ENCODE assay signal across 23 cellular contexts in genomic region chr18:12431561-12431960, GRCh38. TPM values are rescaled to one million over a fixed set of nuclear protein-coding genes. Genes with fewer than 3 reads are reported as not detected.
DNase-seq lines count a peak whose midpoint lies in the region; ATAC-seq, FAIRE-seq and TF ChIP-seq lines count a peak whose summit lies in the region.
"Had no signal": no experiment of that assay in that cellular context is flagged by ENCODE, and none has a peak within 500 bp of the region (broad histone marks: within the 10 kb centered on the region; RNA-seq: fewer than 3 reads in every experiment).

No MANE protein-coding gene starts in this region.

- no peak overlapping the region for H3K18ac ChIP-seq in H1 (ENCODE audit: extremely low read depth, low read length)

- POLR2A ChIA-PET in H1 (lab: Charles Lee; ENCODE audit: partially characterized antibody): interaction anchor here (0.6 kb wide), 1 partner anchor 208 kb away, joined by 4 read pairs; no protein-coding TSS in a partner anchor

- peaks cover 0 to 11% of the 10 kb centered on the region in 2 experiments for H4K20me1 ChIP-seq in H1 (replicated peaks in 1 of 2; ENCODE audit: control insufficient read depth in 1 of 2, insufficient read depth in 2 of 2, low read length in 2 of 2)
- H4K20me1 ChIP-seq: BLaER1 had no signal

- peaks cover 9% of the 10 kb centered on the region for H3K23me2 ChIP-seq in H1 (ENCODE audit: low read depth, low read length)

- no peak overlapping the region for H3K4ac ChIP-seq in H1 (replicated peaks; ENCODE audit: insufficient read length, low read depth, low read length)

- H3K4me2 ChIP-seq in H1 (ENCODE audit: insufficient read depth in 1 of 2, low read depth in 2 of 2, low read length in 2 of 2): no peak overlapping the region
- H3K4me2 ChIP-seq: BLaER1 had no signal

- H4K8ac ChIP-seq in H1 (ENCODE audit: extremely low read depth, insufficient read depth, low read length): peak overlapping the region; percentile 43; the same call in 1 of the 2 replicates

- no peak overlapping the region for H2AK5ac ChIP-seq in H1 (ENCODE audit: low read depth, low read length)

- no peak overlapping the region for H4K5ac ChIP-seq in H1 (ENCODE audit: insufficient read length, low read depth, low read length)

- H3K27ac ChIP-seq in H1 (ENCODE audit: low read depth, low read length) (no peak overlapping the region), rectal smooth muscle tissue (ENCODE audit: low read depth, low read length) (peak overlapping the region; percentile 70), stomach smooth muscle (ENCODE audit: low read length) (peak overlapping the region; percentile 64)
- H3K27ac ChIP-seq: 22Rv1, BLaER1, C4-2B, GM23248 had no signal

- H2BK20ac ChIP-seq in H1 (ENCODE audit: low read length): no peak overlapping the region

- CTCF ChIA-PET in H1 (lab: Charles Lee; ENCODE audit: partially characterized antibody): interaction anchor here (0.7 kb wide), 1 partner anchor 10 kb away, joined by 3 read pairs; no protein-coding TSS in a partner anchor

- H3K9me3 ChIP-seq in H1 (ENCODE audit: insufficient read depth in 2 of 2, low read depth in 1 of 2, low read length in 1 of 2): peaks cover 13 to 17% of the 10 kb centered on the region in 2 experiments
- H3K9me3 ChIP-seq in stomach smooth muscle (ENCODE audit: control insufficient read depth in 2 of 2, low read length in 2 of 2): no peaks in the 10 kb centered on the region
- H3K9me3 ChIP-seq: BLaER1, Caco-2, HAP-1 had no signal

- H3K79me2 ChIP-seq in H1 (ENCODE audit: control insufficient read depth in 1 of 2, insufficient read depth in 2 of 2, low read length in 2 of 2): no peaks in the 10 kb centered on the region; a peak in 1 of 4 replicates

- H2AFZ ChIP-seq in H1 (ENCODE audit: low read length): no peak overlapping the region
- H2AFZ ChIP-seq: GM23248 had no signal

- H2BK5ac ChIP-seq in H1 (ENCODE audit: low read depth, low read length): no peak overlapping the region

- no peak for TF ChIP-seq EP300 in H1 (IDR thresholded peaks at IDR 0.05; ENCODE audit: borderline replicate concordance in 1 of 2, low read depth in 2 of 2, low read length in 2 of 2)

- H3K79me1 ChIP-seq in H1 (ENCODE audit: low read depth, low read length): no peaks in the 10 kb centered on the region

- H2BK15ac ChIP-seq in H1 (ENCODE audit: low read length): no peak overlapping the region

- no peak for FAIRE-seq in H1 (lab: Jason Lieb, UNC)
- FAIRE-seq: A204.1, GM12878, GM19239 had no signal

- WGBS in H1 (ENCODE audit: extremely low coverage in 1 of 2, insufficient coverage in 1 of 2, insufficient read length in 1 of 2, insufficient replicate concordance in 2 of 2, low coverage in 1 of 2, low lambda C conversion rate in 2 of 2, missing lambda C conversion rate in 1 of 2), 2 experiments: 95% methylated on average over 16 of the region's 16 CpGs; no CpG with 5 or more reads in 1 of the 2 experiments

- peak; percentile 15 for DNase-seq in cardiac septum (ENCODE audit: low spot score)
- DNase-seq in Right ventricle myocardium superior: no peak
- no peak for DNase-seq in H1 (ENCODE audit: low read depth in 1 of 2, low spot score in 2 of 2)
- no peak for DNase-seq in HPDE6-E6E7 (ENCODE audit: extremely low spot score)
- no peak for DNase-seq in activated naive CD4-positive, alpha-beta T cell treated with anti-CD3 and anti-CD28 coated beads, Interleukin-2, amount 50 U/mL, for 16 hours
- no peak for DNase-seq in DMS79 treated with DMSO at 0.1 percent for 48 hours (lab: John Stamatoyannopoulos, UW)
- DNase-seq: Caco-2; CD4-positive, CD25-positive, alpha-beta regulatory T cell; CD8-positive, alpha-beta T cell; DMS153; EL; GDM1; GM23248; HFFc6 had no signal

- H3K4me1 ChIP-seq in H1 (replicated peaks in 1 of 4; ENCODE audit: control insufficient read depth in 3 of 4, insufficient read depth in 4 of 4, low read length in 3 of 4): peaks cover 0 to 5% (median 0%) of the 10 kb centered on the region in 4 experiments; a peak in 1 of 7 replicates
- H3K4me1 ChIP-seq in rectal smooth muscle tissue (ENCODE audit: control insufficient read depth, insufficient read depth, low read length): no peaks in the 10 kb centered on the region
- no peaks in the 10 kb centered on the region for H3K4me1 ChIP-seq in stomach smooth muscle (ENCODE audit: control insufficient read depth, insufficient read depth, low read length)
- H3K4me1 ChIP-seq: BLaER1, Caco-2, HAP-1 had no signal

- H4K91ac ChIP-seq in H1 (replicated peaks; ENCODE audit: insufficient read length, low read length): no peak overlapping the region

- H3K56ac ChIP-seq in H1 (replicated peaks; ENCODE audit: insufficient read length, low read depth, low read length): no peak overlapping the region

- H3K9ac ChIP-seq in H1 (replicated peaks in 1 of 4; ENCODE audit: extremely low read depth in 1 of 4, low read depth in 3 of 4, low read length in 3 of 4): no peak overlapping the region
- H3K9ac ChIP-seq in rectal smooth muscle tissue (ENCODE audit: low read length): no peak overlapping the region
- no peak overlapping the region for H3K9ac ChIP-seq in stomach smooth muscle (ENCODE audit: low read length in 2 of 2)
- H3K9ac ChIP-seq: BLaER1, GM23248 had no signal

- TF ChIP-seq POLR2A in H1 (IDR thresholded peaks at IDR 0.05; ENCODE audit: control extremely low read depth in 1 of 2, low read depth in 2 of 2, low read length in 2 of 2): no peak

- no peak overlapping the region for H2BK120ac ChIP-seq in H1 (replicated peaks; ENCODE audit: low read depth, low read length)

- H3K23ac ChIP-seq in H1 (ENCODE audit: insufficient read length): no peak overlapping the region

- H3K27me3 ChIP-seq in H1 (replicated peaks in 1 of 4; ENCODE audit: control insufficient read depth in 3 of 4, extremely low read depth in 1 of 4, insufficient read depth in 3 of 4, low read length in 3 of 4) (peaks cover 0 to 2% (median 0%) of the 10 kb centered on the region in 4 experiments; a peak in 1 of 7 replicates), rectal smooth muscle tissue (ENCODE audit: control insufficient read depth, insufficient read depth, low read length) (no peaks in the 10 kb centered on the region), stomach smooth muscle (ENCODE audit: control insufficient read depth in 1 of 2, insufficient read depth in 2 of 2, low read length in 2 of 2) (no peaks in the 10 kb centered on the region)
- H3K27me3 ChIP-seq: BLaER1 had no signal

- intact Hi-C loops in cardiac septum (cut with DNase I): no loop called here
- intact Hi-C loops in Right ventricle myocardium superior (cut with DNase I): no loop called here

- peaks cover 0 to 45% (median 24%) of the 10 kb centered on the region in 4 experiments; a peak in 7 of 8 replicates for H3K36me3 ChIP-seq in H1 (ENCODE audit: control insufficient read depth in 2 of 4, insufficient read depth in 4 of 4, low read length in 3 of 4)
- no peaks in the 10 kb centered on the region for H3K36me3 ChIP-seq in rectal smooth muscle tissue (ENCODE audit: control insufficient read depth, insufficient read depth, low read length)
- peaks cover 13 to 25% of the 10 kb centered on the region in 2 donors for H3K36me3 ChIP-seq in stomach smooth muscle (ENCODE audit: control insufficient read depth in 2 of 2, insufficient read depth in 2 of 2, low read length in 2 of 2)

- ATAC-seq in Right ventricle myocardium superior (ENCODE audit: poor library complexity): no peak
- ATAC-seq: CD8-positive, alpha-beta T cell; GM12878 had no signal

- TF ChIP-seq RAD21 in H1 (IDR thresholded peaks at IDR 0.05 in 1 of 2, conservative IDR thresholded peaks at IDR 0.05 in 1 of 2; ENCODE audit: low read depth in 2 of 2, low read length in 2 of 2): no peak

- H3K4me3 ChIP-seq in H1 (ENCODE audit: extremely low read depth in 1 of 4, insufficient read depth in 2 of 4, low read depth in 3 of 4, low read length in 4 of 4): no peak overlapping the region
- H3K4me3 ChIP-seq in rectal smooth muscle tissue (ENCODE audit: low read length): no peak overlapping the region
- H3K4me3 ChIP-seq in stomach smooth muscle (ENCODE audit: low read length in 2 of 2): no peak overlapping the region
- H3K4me3 ChIP-seq: BLaER1, GM12878, GM23248, HAP-1 had no signal

- H2BK12ac ChIP-seq in H1 (ENCODE audit: low read depth, low read length): no peak overlapping the region

- H3K14ac ChIP-seq in H1 (ENCODE audit: insufficient read length): no peak overlapping the region

- no peak for TF ChIP-seq CTCF in H1 (IDR thresholded peaks at IDR 0.05; ENCODE audit: control extremely low read depth in 1 of 3, insufficient read depth in 1 of 3, low read depth in 1 of 3, low read length in 3 of 3)

TF ChIP-seq in H1, 55 proteins besides CTCF, POLR2A, EP300 and RAD21:
- TF ChIP-seq JUN (IDR thresholded peaks at IDR 0.05; ENCODE audit: low read depth, low read length): no peak
- no peak for TF ChIP-seq EGR1 (IDR thresholded peaks at IDR 0.05; ENCODE audit: borderline replicate concordance, low read depth, low read length)

RNA-seq across cellular contexts. Expression of gene PRELID3A, which starts 23.8 kb away (rescaled TPM):
- total RNA-seq in cardiac septum (2.9 TPM), Right ventricle myocardium superior (1.2 TPM)
- 10.3 and 11.0 TPM in 2 replicates for total RNA-seq in H1 (2021; fragmentation: NEBNext Ultra II Directional; extraction: Animal tissue kit (Norgen Biotek cat#: 25700))
- 7.1 and 10.1 TPM in 2 replicates for polyA plus RNA-seq in H1 (2011; rRNA removed)
- polyA plus RNA-seq in H1 (2011; cell fraction: cytosol; rRNA removed): 14.3 TPM
- 40.1 TPM for polyA plus RNA-seq in H1 (2011; cell fraction: nucleus; rRNA removed)
- 8.7 to 13.4 TPM (median 12.2 TPM) in 4 replicates for polyA plus RNA-seq in H1 (2012, experiment 1 of 2)
- 6.1 TPM for polyA plus RNA-seq in H1 (2012, experiment 2 of 2)
- 6.3 TPM for polyA plus RNA-seq in H1 (2013, experiment 1 of 2)
- polyA plus RNA-seq in H1 (2013, experiment 2 of 2): 5.3 TPM
- 3.8 and 4.4 TPM in 2 replicates for polyA minus RNA-seq in H1 (2011; rRNA and poly(A)+ RNA removed)
- 7.3 TPM for polyA minus RNA-seq in H1 (2011; cell fraction: cytosol; rRNA and poly(A)+ RNA removed)
- polyA minus RNA-seq in H1 (2011; cell fraction: nucleus; rRNA and poly(A)+ RNA removed): 10.9 TPM
- total RNA-seq: CD4-positive, CD25-positive, alpha-beta regulatory T cell had no signal

RNA-seq across cellular contexts. Expression of gene AFG3L2, which starts 54.5 kb away (rescaled TPM):
- total RNA-seq in cardiac septum (110 TPM), Right ventricle myocardium superior (145 TPM)
- 81.7 and 84.8 TPM in 2 replicates for total RNA-seq in H1 (2021; fragmentation: NEBNext Ultra II Directional; extraction: Animal tissue kit (Norgen Biotek cat#: 25700))
- 27.0 and 29.7 TPM in 2 replicates for polyA plus RNA-seq in H1 (2011; rRNA removed)
- polyA plus RNA-seq in H1 (2011; cell fraction: cytosol; rRNA removed): 45.2 TPM
- 29.6 TPM for polyA plus RNA-seq in H1 (2011; cell fraction: nucleus; rRNA removed)
- 48.1 to 62.5 TPM (median 54.7 TPM) in 4 replicates for polyA plus RNA-seq in H1 (2012, experiment 1 of 2)
- polyA plus RNA-seq in H1 (2012, experiment 2 of 2): 15.9 TPM
- polyA plus RNA-seq in H1 (2013, experiment 1 of 2): 47.5 TPM
- polyA plus RNA-seq in H1 (2013, experiment 2 of 2): 50.2 TPM
- 44.7 and 45.5 TPM in 2 replicates for polyA minus RNA-seq in H1 (2011; rRNA and poly(A)+ RNA removed)
- polyA minus RNA-seq in H1 (2011; cell fraction: cytosol; rRNA and poly(A)+ RNA removed): 32.4 TPM
- polyA minus RNA-seq in H1 (2011; cell fraction: nucleus; rRNA and poly(A)+ RNA removed): 29.5 TPM
